9 cellular contexts compared by ENCODE assay signal in the genomic region with DNA sequence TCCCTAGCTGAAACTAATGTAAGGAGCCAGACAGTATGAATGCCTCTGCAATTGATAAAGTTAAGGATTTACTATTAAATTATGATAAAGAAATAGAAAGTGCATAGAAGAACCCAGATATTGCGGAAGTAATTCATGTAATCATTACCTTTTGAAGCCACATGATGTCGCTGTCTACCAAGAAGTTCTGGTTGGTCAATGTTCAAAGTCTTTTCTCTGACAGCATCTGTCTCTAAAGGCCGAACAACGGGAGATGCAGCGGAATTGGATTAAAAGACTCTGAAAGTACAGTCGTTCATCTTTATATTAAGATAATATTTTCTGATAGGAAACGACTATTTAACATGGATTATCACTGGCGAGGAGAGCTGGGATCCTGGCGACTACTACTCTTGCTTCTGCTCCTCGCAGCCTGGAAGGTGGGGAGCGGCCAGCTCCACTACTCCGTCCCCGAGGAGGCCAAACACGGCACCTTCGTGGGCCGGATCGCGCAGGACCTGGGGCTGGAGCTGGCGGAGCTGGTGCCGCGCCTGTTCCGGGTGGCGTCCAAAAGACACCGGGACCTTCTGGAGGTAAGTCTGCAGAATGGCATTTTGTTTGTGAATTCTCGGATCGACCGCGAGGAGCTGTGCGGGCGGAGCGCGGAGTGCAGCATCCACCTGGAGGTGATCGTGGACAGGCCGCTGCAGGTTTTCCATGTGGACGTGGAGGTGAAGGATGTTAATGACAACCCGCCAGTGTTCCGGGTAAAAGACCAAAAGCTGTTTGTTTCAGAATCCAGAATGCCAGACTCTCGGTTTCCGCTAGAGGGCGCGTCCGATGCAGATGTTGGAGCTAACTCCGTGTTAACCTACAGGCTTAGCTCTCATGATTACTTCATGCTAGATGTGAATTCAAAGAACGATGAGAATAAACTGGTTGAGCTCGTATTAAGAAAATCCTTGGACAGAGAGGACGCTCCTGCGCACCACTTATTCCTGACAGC. TPM values are rescaled to one million over a fixed set of nuclear protein-coding genes. Genes with fewer than 3 reads are reported as not detected.
A peak's percentile ranks its signal among the peaks of the same experiment; 100 is the strongest.
DNase-seq lines count a peak whose midpoint lies in the region; ATAC-seq and TF ChIP-seq lines count a peak whose summit lies in the region.
"Had no signal": no experiment of that assay in that cellular context is flagged by ENCODE, and none has a peak within 500 bp of the region (broad histone marks: within the 10 kb centered on the region; RNA-seq: fewer than 3 reads in every experiment).

A gene with protein sequence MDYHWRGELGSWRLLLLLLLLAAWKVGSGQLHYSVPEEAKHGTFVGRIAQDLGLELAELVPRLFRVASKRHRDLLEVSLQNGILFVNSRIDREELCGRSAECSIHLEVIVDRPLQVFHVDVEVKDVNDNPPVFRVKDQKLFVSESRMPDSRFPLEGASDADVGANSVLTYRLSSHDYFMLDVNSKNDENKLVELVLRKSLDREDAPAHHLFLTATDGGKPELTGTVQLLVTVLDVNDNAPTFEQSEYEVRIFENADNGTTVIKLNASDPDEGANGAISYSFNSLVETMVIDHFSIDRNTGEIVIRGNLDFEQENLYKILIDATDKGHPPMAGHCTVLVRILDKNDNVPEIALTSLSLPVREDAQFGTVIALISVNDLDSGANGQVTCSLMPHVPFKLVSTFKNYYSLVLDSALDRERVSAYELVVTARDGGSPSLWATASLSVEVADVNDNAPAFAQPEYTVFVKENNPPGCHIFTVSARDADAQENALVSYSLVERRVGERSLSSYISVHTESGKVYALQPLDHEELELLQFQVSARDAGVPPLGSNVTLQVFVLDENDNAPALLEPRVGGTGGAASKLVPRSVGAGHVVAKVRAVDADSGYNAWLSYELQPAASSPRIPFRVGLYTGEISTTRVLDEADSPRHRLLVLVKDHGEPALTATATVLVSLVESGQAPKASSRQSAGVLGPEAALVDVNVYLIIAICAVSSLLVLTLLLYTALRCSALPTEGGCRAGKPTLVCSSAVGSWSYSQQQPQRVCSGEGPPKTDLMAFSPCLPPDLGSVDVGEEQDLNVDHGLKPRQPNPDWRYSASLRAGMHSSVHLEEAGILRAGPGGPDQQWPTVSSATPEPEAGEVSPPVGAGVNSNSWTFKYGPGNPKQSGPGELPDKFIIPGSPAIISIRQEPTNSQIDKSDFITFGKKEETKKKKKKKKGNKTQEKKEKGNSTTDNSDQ (plus strand): TSS at position 210 of the 985 bp plus-strand sequence. CDS start 135 bp downstream, at position 345.

- H3K4me1 Mint-ChIP-seq in activated CD8-positive, alpha-beta T cell treated with anti-CD3 and anti-CD28 coated beads, Interleukin-2, amount 10 ng/mL, durations not matched to agents 7 days and 5 days (ENCODE audit: low read depth), result no peaks in the 10 kb centered on the region
- H3K4me1 Mint-ChIP-seq in mesothelial cell of epicardium, result no peaks in the 10 kb centered on the region
- no peaks in the 10 kb centered on the region for H3K4me1 Mint-ChIP-seq in activated CD4-positive, alpha-beta memory T cell treated with anti-CD3 and anti-CD28 coated beads for 36 hours (ENCODE audit: low read depth)
- H3K4me1 Mint-ChIP-seq: naive thymus-derived CD4-positive, alpha-beta T cell had no signal

- H3K4me3 Mint-ChIP-seq in activated CD8-positive, alpha-beta T cell treated with anti-CD3 and anti-CD28 coated beads, Interleukin-2, amount 10 ng/mL, durations not matched to agents 7 days and 5 days, result peak within 1 kb of the TSS; percentile 22
- no peak within 1 kb of the TSS for H3K4me3 Mint-ChIP-seq in mesothelial cell of epicardium
- no peak within 1 kb of the TSS for H3K4me3 Mint-ChIP-seq in activated CD4-positive, alpha-beta memory T cell treated with anti-CD3 and anti-CD28 coated beads for 36 hours

- no peak for TF ChIP-seq POLR2A in NB4 (IDR thresholded peaks at IDR 0.05; ENCODE audit: extremely low read depth, insufficient read length)

- peaks cover 5% of the 10 kb centered on the region for H3K36me3 Mint-ChIP-seq in activated CD8-positive, alpha-beta T cell treated with anti-CD3 and anti-CD28 coated beads, Interleukin-2, amount 10 ng/mL, durations not matched to agents 7 days and 5 days (ENCODE audit: low read depth)
- peaks cover 54% of the 10 kb centered on the region for H3K36me3 Mint-ChIP-seq in mesothelial cell of epicardium
- H3K36me3 Mint-ChIP-seq in activated CD4-positive, alpha-beta memory T cell treated with anti-CD3 and anti-CD28 coated beads for 36 hours, result peaks cover 5% of the 10 kb centered on the region

- POLR2A ChIA-PET in activated CD8-positive, alpha-beta T cell treated with anti-CD3 and anti-CD28 coated beads, Interleukin-2, amount 10 ng/mL, durations not matched to agents 7 days and 5 days (lab: Charles Lee), result no interaction called here
- POLR2A ChIA-PET in activated CD4-positive, alpha-beta memory T cell treated with anti-CD3 and anti-CD28 coated beads for 36 hours (lab: Charles Lee), result interaction anchor here (0.6 kb wide), 1 partner anchor 11 kb away, joined by 3 read pairs; no protein-coding TSS in a partner anchor

- no peak within 1 kb of the TSS for H3K4me3 ChIP-seq in NB4 (ENCODE audit: low read depth, low read length)

- H3K27ac Mint-ChIP-seq in activated CD8-positive, alpha-beta T cell treated with anti-CD3 and anti-CD28 coated beads, Interleukin-2, amount 10 ng/mL, durations not matched to agents 7 days and 5 days, result no peak within 1 kb of the TSS
- H3K27ac Mint-ChIP-seq in mesothelial cell of epicardium, result no peak within 1 kb of the TSS
- H3K27ac Mint-ChIP-seq in activated CD4-positive, alpha-beta memory T cell treated with anti-CD3 and anti-CD28 coated beads for 36 hours, result no peak within 1 kb of the TSS

- DNase-seq in NCI-H2171 treated with DMSO at 0.1 percent for 48 hours (lab: John Stamatoyannopoulos, UW) (peak; percentile 3), NCI-H2171 (lab: John Stamatoyannopoulos, UW) (no peak), NB4 (ENCODE audit: low read depth) (peak; percentile 72), mesothelial cell of epicardium (ENCODE audit: low spot score in 2 of 2, unreplicated experiment in 2 of 2) (no peak)
- no peak for DNase-seq in activated CD8-positive, alpha-beta T cell treated with anti-CD3 and anti-CD28 coated beads, Interleukin-2, amount 10 ng/mL, durations not matched to agents 7 days and 5 days
- no peak for DNase-seq in activated CD4-positive, alpha-beta memory T cell treated with anti-CD3 and anti-CD28 coated beads for 36 hours
- DNase-seq: naive thymus-derived CD4-positive, alpha-beta T cell had no signal

- no peaks in the 10 kb centered on the region for H3K27me3 Mint-ChIP-seq in activated CD8-positive, alpha-beta T cell treated with anti-CD3 and anti-CD28 coated beads, Interleukin-2, amount 10 ng/mL, durations not matched to agents 7 days and 5 days (ENCODE audit: low read depth)
- no peaks in the 10 kb centered on the region for H3K27me3 Mint-ChIP-seq in mesothelial cell of epicardium (ENCODE audit: low read depth)
- peaks cover 6% of the 10 kb centered on the region for H3K27me3 Mint-ChIP-seq in activated CD4-positive, alpha-beta memory T cell treated with anti-CD3 and anti-CD28 coated beads for 36 hours

- ATAC-seq in activated CD8-positive, alpha-beta T cell treated with anti-CD3 and anti-CD28 coated beads, Interleukin-2, amount 10 ng/mL, durations not matched to agents 7 days and 5 days, result no peak
- ATAC-seq in HG03095 (IDR thresholded peaks at IDR 0.05; ENCODE audit: unreplicated experiment) (no peak), HG03571 (IDR thresholded peaks at IDR 0.05; ENCODE audit: unreplicated experiment) (no peak)
- ATAC-seq: naive thymus-derived CD4-positive, alpha-beta T cell had no signal

- peaks cover 22% of the 10 kb centered on the region for H3K9me3 Mint-ChIP-seq in activated CD8-positive, alpha-beta T cell treated with anti-CD3 and anti-CD28 coated beads, Interleukin-2, amount 10 ng/mL, durations not matched to agents 7 days and 5 days (ENCODE audit: insufficient read depth)
- peaks cover 36% of the 10 kb centered on the region for H3K9me3 Mint-ChIP-seq in mesothelial cell of epicardium
- peaks cover 18% of the 10 kb centered on the region for H3K9me3 Mint-ChIP-seq in activated CD4-positive, alpha-beta memory T cell treated with anti-CD3 and anti-CD28 coated beads for 36 hours

- CTCF ChIA-PET in activated CD8-positive, alpha-beta T cell treated with anti-CD3 and anti-CD28 coated beads, Interleukin-2, amount 10 ng/mL, durations not matched to agents 7 days and 5 days (lab: Charles Lee), result interaction anchor here (1.5 to 1.6 kb wide), 2 partner anchors 11 to 56 kb away, joined by 4 to 6 read pairs; partner anchors contain the start of gene PCDHA1
- CTCF ChIA-PET in activated CD4-positive, alpha-beta memory T cell treated with anti-CD3 and anti-CD28 coated beads for 36 hours (lab: Charles Lee), result interaction anchor here (0.7 to 1.1 kb wide), 4 partner anchors 13 to 126 kb away, joined by 3 read pairs; partner anchors contain the start of gene PCDHA6

- TF ChIP-seq CTCF in NB4 (IDR thresholded peaks at IDR 0.05; ENCODE audit: low read depth, low read length), result peak; percentile 78
- peak; percentile 44 for TF ChIP-seq CTCF in mesothelial cell of epicardium (IDR thresholded peaks at IDR 0.05; ENCODE audit: unreplicated experiment)

- intact Hi-C loops in activated CD4-positive, alpha-beta memory T cell treated with anti-CD3 and anti-CD28 coated beads for 36 hours (cut with micrococcal nuclease), result no loop called here

RNA-seq across cellular contexts. Expression of the gene that starts here (rescaled TPM):
- not detected for total RNA-seq in activated CD8-positive, alpha-beta T cell treated with anti-CD3 and anti-CD28 coated beads, Interleukin-2, amount 10 ng/mL, durations not matched to agents 7 days and 5 days
- total RNA-seq in mesothelial cell of epicardium, result 4.5 to 5.4 TPM (median 4.7 TPM) in 3 replicates
- total RNA-seq in activated CD4-positive, alpha-beta memory T cell treated with anti-CD3 and anti-CD28 coated beads for 36 hours, result not detected
- total RNA-seq: naive thymus-derived CD4-positive, alpha-beta T cell had no signal

Comparison
In these comparisons a context has a peak if more than half of its experiments do, and no peak if none do; other contexts are left out.
1. DNase-seq: peak in NCI-H2171 treated with DMSO at 0.1 percent for 48 hours (single experiment) and NB4 (single experiment); none in NCI-H2171 (single experiment), activated CD8-positive, alpha-beta T cell treated with anti-CD3 and anti-CD28 coated beads, Interleukin-2, amount 10 ng/mL, durations not matched to agents 7 days and 5 days (single experiment), mesothelial cell of epicardium (0 of 2) and activated CD4-positive, alpha-beta memory T cell treated with anti-CD3 and anti-CD28 coated beads for 36 hours (single experiment).